18 cellular contexts compared by ENCODE assay signal in the genomic region with DNA sequence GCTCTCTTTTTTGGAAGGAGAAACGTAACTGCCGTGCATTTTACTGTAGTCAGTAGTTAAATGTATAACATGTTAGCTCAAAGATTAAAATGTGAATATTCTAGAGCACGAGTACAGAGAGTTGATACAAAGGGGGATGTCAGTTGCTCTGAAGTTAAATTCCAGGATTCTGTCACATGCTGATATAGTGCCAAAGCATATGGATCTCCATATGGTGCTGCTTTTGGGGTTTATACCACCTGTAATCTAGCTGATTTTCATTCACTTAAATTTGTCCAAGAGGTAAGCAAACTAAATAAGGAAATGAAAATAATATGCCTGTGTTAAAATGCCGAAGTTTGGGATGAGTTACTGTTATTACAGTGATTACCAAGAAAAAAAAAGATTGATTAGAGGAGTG.
"Had no signal": no experiment of that assay in that cellular context is flagged by ENCODE, and none has a peak within 500 bp of the region (broad histone marks: within the 10 kb centered on the region; RNA-seq: fewer than 3 reads in every experiment).

No MANE protein-coding gene starts in this region.

- ATAC-seq: esophagus mucosa; heart right ventricle; left lobe of liver; mucosa of descending colon; naive thymus-derived CD8-positive, alpha-beta T cell; sciatic nerve; stimulated activated memory B cell treated with anti-CD40 and anti-IgM and Interleukin-4, amounts not matched to agents 10 μg/mL and 1 μg/mL and 100 μg/mL, for 72 hours had no signal

- DNase-seq: effector memory CD4-positive, alpha-beta T cell; heart right ventricle; hypothalamus; kidney glomerular epithelial cell; mammary epithelial cell; mucosa of descending colon; naive thymus-derived CD8-positive, alpha-beta T cell; posterior cingulate gyrus; spleen; stimulated activated CD4-positive, alpha-beta T cell treated with anti-CD3 and anti-CD28 coated beads, Interleukin-15, amount 100 ng/mL, for 24 hours; stimulated activated CD4-positive, alpha-beta T cell treated with anti-CD3 and anti-CD28 coated beads, Interleukin-1b, Interleukin-23, amount 100 ng/mL, for 48 hours; stimulated activated CD4-positive, alpha-beta T cell treated with anti-CD3 and anti-CD28 coated beads, Interleukin-4, amount 100 ng/mL, for 24 hours; tibial artery; upper lobe of left lung had no signal
